Comparison of ENCODE assay signal across 1 cellular context in the genomic region with DNA sequence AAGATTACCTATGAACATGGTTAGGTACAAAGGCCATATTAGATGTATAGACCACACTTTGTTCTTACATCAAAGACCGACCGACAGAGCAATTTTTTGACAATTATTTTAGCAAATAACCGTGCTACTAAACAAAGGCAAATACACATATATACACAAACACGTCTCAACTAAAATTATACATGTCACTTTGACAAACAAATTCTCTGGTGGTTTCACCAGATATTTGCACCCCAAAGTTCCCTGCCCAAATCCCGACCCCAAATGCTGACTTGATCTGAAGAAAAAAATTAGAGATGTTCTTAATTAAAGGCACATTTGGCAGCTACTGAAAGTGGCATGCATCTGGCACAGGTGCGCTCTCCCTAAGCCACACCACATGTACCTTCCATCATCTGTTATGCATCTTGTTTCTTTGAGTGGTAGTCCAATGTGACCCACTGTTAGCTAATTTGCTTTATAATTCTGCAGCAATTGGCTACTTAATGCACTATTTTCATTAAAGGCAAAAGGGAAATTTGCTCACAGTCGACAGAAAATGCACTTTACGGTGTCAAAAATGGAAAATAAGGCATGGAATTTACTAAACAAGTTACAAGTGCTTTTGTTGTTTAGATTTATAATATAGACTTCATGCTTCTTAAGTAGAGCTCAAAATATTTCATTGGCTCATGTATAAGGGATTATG.
TF ChIP-seq lines count a peak whose summit lies in the region.

No MANE protein-coding gene starts in this region.

TF ChIP-seq in HepG2, 621 proteins besides CTCF, POLR2A, EP300 and RAD21 (continued from another document and continues in another):
- TF ChIP-seq FUBP1 (CRISPR knock-in tag; IDR thresholded peaks at IDR 0.05; ENCODE audit: borderline replicate concordance) (no peak), ARNT2 (CRISPR knock-in tag; IDR thresholded peaks at IDR 0.05; ENCODE audit: low read depth) (no peak), ZNF737 (CRISPR knock-in tag; IDR thresholded peaks at IDR 0.05; ENCODE audit: borderline replicate concordance) (no peak), ZNF781 (CRISPR knock-in tag; IDR thresholded peaks at IDR 0.05; ENCODE audit: borderline replicate concordance, not compliant biosample characterization) (no peak), ZNF335 (CRISPR knock-in tag; IDR thresholded peaks at IDR 0.05) (no peak; the same call in 1 of the 2 replicates), JDP2 (CRISPR knock-in tag; IDR thresholded peaks at IDR 0.05; ENCODE audit: borderline replicate concordance) (no peak), FOXA3 (CRISPR knock-in tag; IDR thresholded peaks at IDR 0.05) (peak; percentile 89), ZNF530 (CRISPR knock-in tag; IDR thresholded peaks at IDR 0.05; ENCODE audit: low read depth) (no peak), ZNF160 (CRISPR knock-in tag; IDR thresholded peaks at IDR 0.05) (no peak), ZNF263 (CRISPR knock-in tag; IDR thresholded peaks at IDR 0.05) (no peak), HMG20A (CRISPR knock-in tag; IDR thresholded peaks at IDR 0.05; ENCODE audit: borderline replicate concordance) (peak; percentile 91; the same call in 1 of the 2 replicates), ERF (CRISPR knock-in tag; IDR thresholded peaks at IDR 0.05) (peak; percentile 66; the same call in 1 of the 2 replicates), GABPB1 (CRISPR knock-in tag; IDR thresholded peaks at IDR 0.05) (no peak), MED13 (CRISPR knock-in tag; IDR thresholded peaks at IDR 0.05) (no peak), DNMT1 (CRISPR knock-in tag; IDR thresholded peaks at IDR 0.05) (no peak), ZBTB7A (CRISPR knock-in tag; IDR thresholded peaks at IDR 0.05) (no peak), ZNF562 (CRISPR knock-in tag; IDR thresholded peaks at IDR 0.05; ENCODE audit: borderline replicate concordance) (no peak), ZNF382 (CRISPR knock-in tag; IDR thresholded peaks at IDR 0.05; ENCODE audit: borderline replicate concordance) (no peak), ZNF556 (CRISPR knock-in tag; IDR thresholded peaks at IDR 0.05; ENCODE audit: borderline replicate concordance) (no peak), ZNF841 (CRISPR knock-in tag; IDR thresholded peaks at IDR 0.05; ENCODE audit: borderline replicate concordance) (no peak; the same call in 1 of the 2 replicates), ZNF138 (CRISPR knock-in tag; IDR thresholded peaks at IDR 0.05; ENCODE audit: low read depth) (no peak), HES4 (CRISPR knock-in tag; IDR thresholded peaks at IDR 0.05; ENCODE audit: borderline replicate concordance) (no peak), BORCS8-MEF2B (CRISPR knock-in tag; IDR thresholded peaks at IDR 0.05) (no peak), ZNF281 (CRISPR knock-in tag; IDR thresholded peaks at IDR 0.05; ENCODE audit: borderline replicate concordance) (no peak), ZNF703 (CRISPR knock-in tag; IDR thresholded peaks at IDR 0.05; ENCODE audit: borderline replicate concordance) (no peak), TGIF2 (CRISPR knock-in tag; IDR thresholded peaks at IDR 0.05) (0 out of 2 replicates have a peak, but pooled peaks have one; percentile 8), TOPORS (CRISPR knock-in tag; IDR thresholded peaks at IDR 0.05) (no peak), NFIC (IDR thresholded peaks at IDR 0.05; ENCODE audit: low read length) (peak; percentile 96), NCOA1 (CRISPR knock-in tag; IDR thresholded peaks at IDR 0.05) (no peak), GABPA (IDR thresholded peaks at IDR 0.05; ENCODE audit: low read depth, low read length) (no peak), GABPA (CRISPR knock-in tag; IDR thresholded peaks at IDR 0.05; ENCODE audit: low read depth) (no peak), HOXA9 (CRISPR knock-in tag; IDR thresholded peaks at IDR 0.05; ENCODE audit: borderline replicate concordance) (no peak), RFX1 (IDR thresholded peaks at IDR 0.05) (no peak), GPN1 (CRISPR knock-in tag; IDR thresholded peaks at IDR 0.05; ENCODE audit: borderline replicate concordance) (no peak), DMTF1 (CRISPR knock-in tag; IDR thresholded peaks at IDR 0.05) (no peak), ZNF589 (CRISPR knock-in tag; conservative IDR thresholded peaks at IDR 0.05) (no peak), SRY (CRISPR knock-in tag; IDR thresholded peaks at IDR 0.05) (no peak), ZNF17 (CRISPR knock-in tag; IDR thresholded peaks at IDR 0.05) (no peak), ZNF569 (CRISPR knock-in tag; IDR thresholded peaks at IDR 0.05; ENCODE audit: borderline replicate concordance) (no peak), ZNF607 (CRISPR knock-in tag; IDR thresholded peaks at IDR 0.05; ENCODE audit: borderline replicate concordance) (no peak), ZMAT3 (CRISPR knock-in tag; conservative IDR thresholded peaks at IDR 0.05) (no peak), ETV6 (CRISPR knock-in tag; conservative IDR thresholded peaks at IDR 0.05) (no peak), KLF6 (CRISPR knock-in tag; IDR thresholded peaks at IDR 0.05) (no peak), HNRNPLL (IDR thresholded peaks at IDR 0.05; ENCODE audit: low read depth, low read length, poor library complexity, severe bottlenecking) (no peak), TRIM24 (CRISPR knock-in tag; IDR thresholded peaks at IDR 0.05) (no peak)
- TF ChIP-seq, protein P1, sequence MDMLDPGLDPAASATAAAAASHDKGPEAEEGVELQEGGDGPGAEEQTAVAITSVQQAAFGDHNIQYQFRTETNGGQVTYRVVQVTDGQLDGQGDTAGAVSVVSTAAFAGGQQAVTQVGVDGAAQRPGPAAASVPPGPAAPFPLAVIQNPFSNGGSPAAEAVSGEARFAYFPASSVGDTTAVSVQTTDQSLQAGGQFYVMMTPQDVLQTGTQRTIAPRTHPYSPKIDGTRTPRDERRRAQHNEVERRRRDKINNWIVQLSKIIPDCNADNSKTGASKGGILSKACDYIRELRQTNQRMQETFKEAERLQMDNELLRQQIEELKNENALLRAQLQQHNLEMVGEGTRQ (IDR thresholded peaks at IDR 0.05; ENCODE audit: low read depth, low read length): no peak
- TF ChIP-seq, protein P1 (CRISPR knock-in tag; IDR thresholded peaks at IDR 0.05; ENCODE audit: borderline replicate concordance): no peak
- TF ChIP-seq, protein P2, sequence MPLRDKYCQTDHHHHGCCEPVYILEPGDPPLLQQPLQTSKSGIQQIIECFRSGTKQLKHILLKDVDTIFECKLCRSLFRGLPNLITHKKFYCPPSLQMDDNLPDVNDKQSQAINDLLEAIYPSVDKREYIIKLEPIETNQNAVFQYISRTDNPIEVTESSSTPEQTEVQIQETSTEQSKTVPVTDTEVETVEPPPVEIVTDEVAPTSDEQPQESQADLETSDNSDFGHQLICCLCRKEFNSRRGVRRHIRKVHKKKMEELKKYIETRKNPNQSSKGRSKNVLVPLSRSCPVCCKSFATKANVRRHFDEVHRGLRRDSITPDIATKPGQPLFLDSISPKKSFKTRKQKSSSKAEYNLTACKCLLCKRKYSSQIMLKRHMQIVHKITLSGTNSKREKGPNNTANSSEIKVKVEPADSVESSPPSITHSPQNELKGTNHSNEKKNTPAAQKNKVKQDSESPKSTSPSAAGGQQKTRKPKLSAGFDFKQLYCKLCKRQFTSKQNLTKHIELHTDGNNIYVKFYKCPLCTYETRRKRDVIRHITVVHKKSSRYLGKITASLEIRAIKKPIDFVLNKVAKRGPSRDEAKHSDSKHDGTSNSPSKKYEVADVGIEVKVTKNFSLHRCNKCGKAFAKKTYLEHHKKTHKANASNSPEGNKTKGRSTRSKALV (CRISPR knock-in tag; IDR thresholded peaks at IDR 0.05): no peak
- TF ChIP-seq, protein P3, sequence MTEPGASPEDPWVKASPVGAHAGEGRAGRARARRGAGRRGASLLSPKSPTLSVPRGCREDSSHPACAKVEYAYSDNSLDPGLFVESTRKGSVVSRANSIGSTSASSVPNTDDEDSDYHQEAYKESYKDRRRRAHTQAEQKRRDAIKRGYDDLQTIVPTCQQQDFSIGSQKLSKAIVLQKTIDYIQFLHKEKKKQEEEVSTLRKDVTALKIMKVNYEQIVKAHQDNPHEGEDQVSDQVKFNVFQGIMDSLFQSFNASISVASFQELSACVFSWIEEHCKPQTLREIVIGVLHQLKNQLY (CRISPR knock-in tag; IDR thresholded peaks at IDR 0.05): peak; percentile 80
- TF ChIP-seq, protein P4, sequence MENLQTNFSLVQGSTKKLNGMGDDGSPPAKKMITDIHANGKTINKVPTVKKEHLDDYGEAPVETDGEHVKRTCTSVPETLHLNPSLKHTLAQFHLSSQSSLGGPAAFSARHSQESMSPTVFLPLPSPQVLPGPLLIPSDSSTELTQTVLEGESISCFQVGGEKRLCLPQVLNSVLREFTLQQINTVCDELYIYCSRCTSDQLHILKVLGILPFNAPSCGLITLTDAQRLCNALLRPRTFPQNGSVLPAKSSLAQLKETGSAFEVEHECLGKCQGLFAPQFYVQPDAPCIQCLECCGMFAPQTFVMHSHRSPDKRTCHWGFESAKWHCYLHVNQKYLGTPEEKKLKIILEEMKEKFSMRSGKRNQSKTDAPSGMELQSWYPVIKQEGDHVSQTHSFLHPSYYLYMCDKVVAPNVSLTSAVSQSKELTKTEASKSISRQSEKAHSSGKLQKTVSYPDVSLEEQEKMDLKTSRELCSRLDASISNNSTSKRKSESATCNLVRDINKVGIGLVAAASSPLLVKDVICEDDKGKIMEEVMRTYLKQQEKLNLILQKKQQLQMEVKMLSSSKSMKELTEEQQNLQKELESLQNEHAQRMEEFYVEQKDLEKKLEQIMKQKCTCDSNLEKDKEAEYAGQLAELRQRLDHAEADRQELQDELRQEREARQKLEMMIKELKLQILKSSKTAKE (CRISPR knock-in tag; IDR thresholded peaks at IDR 0.05; ENCODE audit: borderline replicate concordance): no peak
